Comparison of ENCODE assay signal across 1 cellular context in genomic region chr2:24490674-24491625, GRCh38.
A peak's percentile ranks its signal among the peaks of the same experiment; 100 is the strongest.
TF ChIP-seq lines count a peak whose summit lies in the region.

TSS of gene NCOA1 (plus strand) at chr2:24491254. CDS start at chr2:24658678, 167,424 bp downstream.

TF ChIP-seq in K562, 482 proteins besides CTCF, POLR2A, EP300 and RAD21 (continued from another document and continues in another):
- TF ChIP-seq PML (IDR thresholded peaks at IDR 0.05; ENCODE audit: low read length) = 0 out of 2 replicates have a peak, but pooled peaks have one; percentile 8
- no peak for TF ChIP-seq TRIM25 (IDR thresholded peaks at IDR 0.05; ENCODE audit: borderline replicate concordance)
- TF ChIP-seq ZBTB26 (CRISPR knock-in tag; IDR thresholded peaks at IDR 0.05) = no peak
- TF ChIP-seq BCLAF1 (IDR thresholded peaks at IDR 0.05; ENCODE audit: borderline replicate concordance in 1 of 2, control insufficient read depth in 1 of 2, low read depth in 2 of 2, low read length in 1 of 2) = no peak
- TF ChIP-seq ZNF253 (CRISPR knock-in tag; conservative IDR thresholded peaks at IDR 0.05) = no peak
- peak; percentile 32 for TF ChIP-seq FIP1L1 (IDR thresholded peaks at IDR 0.05; ENCODE audit: low read depth, low read length, poor library complexity, severe bottlenecking)
- no peak for TF ChIP-seq RBM34 (IDR thresholded peaks at IDR 0.05; ENCODE audit: borderline replicate concordance, insufficient read depth, low read length)
- no peak for TF ChIP-seq RFX1 (IDR thresholded peaks at IDR 0.05)
- no peak for TF ChIP-seq ZNF561 (CRISPR knock-in tag; conservative IDR thresholded peaks at IDR 0.05)
- TF ChIP-seq MCM7 (IDR thresholded peaks at IDR 0.05) = no peak
- peak; percentile 92 for TF ChIP-seq VEZF1 (CRISPR knock-in tag; IDR thresholded peaks at IDR 0.05)
- TF ChIP-seq KDM1A (IDR thresholded peaks at IDR 0.05) = no peak
- TF ChIP-seq RAD51 (IDR thresholded peaks at IDR 0.05; ENCODE audit: borderline replicate concordance, low read depth) = 0 out of 2 replicates have a peak, but pooled peaks have one; percentile 13
- TF ChIP-seq EHMT2 (IDR thresholded peaks at IDR 0.05) = no peak
- 0 out of 2 replicates have a peak, but pooled peaks have one; percentile 23 for TF ChIP-seq PHF21A (IDR thresholded peaks at IDR 0.05; ENCODE audit: borderline replicate concordance, low read depth)
- TF ChIP-seq PKNOX1 (IDR thresholded peaks at IDR 0.05) = peak; percentile 59
- TF ChIP-seq ARID4B (CRISPR knock-in tag; IDR thresholded peaks at IDR 0.05) = peak; percentile 55; the same call in 1 of the 2 replicates
- TF ChIP-seq STAG1 (CRISPR knock-in tag; IDR thresholded peaks at IDR 0.05; ENCODE audit: borderline replicate concordance) = no peak
- peak; percentile 68 for TF ChIP-seq CTBP1 (IDR thresholded peaks at IDR 0.05; ENCODE audit: borderline replicate concordance)
- TF ChIP-seq TBL1XR1 (IDR thresholded peaks at IDR 0.05; ENCODE audit: low read length in 2 of 2) = no peak
- TF ChIP-seq MAZ (CRISPR knock-in tag; conservative IDR thresholded peaks at IDR 0.05 in 1 of 2, IDR thresholded peaks at IDR 0.05 in 1 of 2) = peak in 1 of 2 experiments; percentile 96
- peak; percentile 66 for TF ChIP-seq RBBP5 (IDR thresholded peaks at IDR 0.05; ENCODE audit: borderline replicate concordance, insufficient read depth, low read length, poor library complexity, severe bottlenecking)
- peak; percentile 74; the same call in 1 of the 2 replicates for TF ChIP-seq BCOR (IDR thresholded peaks at IDR 0.05)
- 0 out of 2 replicates have a peak, but pooled peaks have one; percentile 24 for TF ChIP-seq TAF7 (tag; IDR thresholded peaks at IDR 0.05)
- TF ChIP-seq MGA (IDR thresholded peaks at IDR 0.05) = peak; percentile 62; the same call in 1 of the 2 replicates
